Comparison of ENCODE assay signal across 20 cellular contexts in the genomic region with DNA sequence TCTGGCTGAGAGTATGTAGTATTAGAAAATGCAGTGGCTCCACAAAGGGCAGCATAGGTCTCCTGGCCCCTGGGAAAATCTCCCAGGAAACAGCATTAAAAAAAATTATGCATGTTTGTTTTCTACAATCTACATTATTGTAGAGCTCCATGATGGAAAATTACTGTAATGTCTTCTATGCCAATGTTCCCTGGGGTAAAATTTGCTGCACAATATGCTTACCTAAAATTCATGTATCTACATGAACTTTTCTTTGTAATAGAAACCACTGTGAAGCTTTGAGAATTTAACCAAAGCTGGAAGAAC.
"Had no signal": no experiment of that assay in that cellular context is flagged by ENCODE, and none has a peak within 500 bp of the region (broad histone marks: within the 10 kb centered on the region; RNA-seq: fewer than 3 reads in every experiment).

No MANE protein-coding gene starts in this region.

- H3K4me3 ChIP-seq: esophagus squamous epithelium, hepatocyte, prostate gland, right atrium auricular region, skin epidermis, suprapubic skin had no signal

- H3K4me2 ChIP-seq: hepatocyte had no signal

- DNase-seq: activated CD4-positive, alpha-beta T cell treated with anti-CD3 and anti-CD28 coated beads, Interleukin-2, amount 10 ng/mL, durations not matched to agents 24 days and 14 days; activated CD4-positive, CD25-positive, alpha-beta regulatory T cell; activated CD8-positive, alpha-beta T cell treated with anti-CD3 and anti-CD28 coated beads for 36 hours; activated naive CD4-positive, alpha-beta T cell treated with anti-CD3 and anti-CD28 coated beads for 36 hours; activated T-cell treated with anti-CD3 and anti-CD28 coated beads, Interleukin-2, amount 50 U/mL, for 1 hour; cerebellar nuclear complex; cortex of kidney; effector CD8-positive, alpha-beta T cell; esophagus squamous epithelium; left cardiac atrium; midbrain; stimulated activated CD4-positive, alpha-beta T cell treated with anti-CD3 and anti-CD28 coated beads, Interleukin-15, amount 100 ng/mL, for 24 hours; stimulated activated CD4-positive, alpha-beta T cell treated with anti-CD3 and anti-CD28 coated beads, Interleukin-2, amount 100 ng/mL, for 48 hours; stimulated activated naive CD8-positive, alpha-beta T cell treated with anti-CD3 and anti-CD28 coated beads, Interleukin-15, amount 100 ng/mL, for 72 hours; T-cell had no signal

- ATAC-seq: activated CD8-positive, alpha-beta T cell treated with anti-CD3 and anti-CD28 coated beads for 36 hours; left cardiac atrium; stimulated activated naive CD8-positive, alpha-beta T cell treated with anti-CD3 and anti-CD28 coated beads, Interleukin-15, amount 100 ng/mL, for 72 hours; T-cell had no signal

- H3K4me1 ChIP-seq: prostate gland had no signal

- H3K27me3 ChIP-seq: esophagus squamous epithelium, hepatocyte, right atrium auricular region, suprapubic skin had no signal

- H3K27ac ChIP-seq: esophagus squamous epithelium, hepatocyte, prostate gland, right atrium auricular region, suprapubic skin had no signal

- H3K9me3 ChIP-seq: esophagus squamous epithelium, prostate gland, right atrium auricular region, suprapubic skin had no signal

- H2AFZ ChIP-seq: hepatocyte had no signal

- H3K36me3 ChIP-seq: esophagus squamous epithelium, prostate gland, right atrium auricular region, suprapubic skin had no signal
